1 cellular context compared by ENCODE assay signal in the genomic region with DNA sequence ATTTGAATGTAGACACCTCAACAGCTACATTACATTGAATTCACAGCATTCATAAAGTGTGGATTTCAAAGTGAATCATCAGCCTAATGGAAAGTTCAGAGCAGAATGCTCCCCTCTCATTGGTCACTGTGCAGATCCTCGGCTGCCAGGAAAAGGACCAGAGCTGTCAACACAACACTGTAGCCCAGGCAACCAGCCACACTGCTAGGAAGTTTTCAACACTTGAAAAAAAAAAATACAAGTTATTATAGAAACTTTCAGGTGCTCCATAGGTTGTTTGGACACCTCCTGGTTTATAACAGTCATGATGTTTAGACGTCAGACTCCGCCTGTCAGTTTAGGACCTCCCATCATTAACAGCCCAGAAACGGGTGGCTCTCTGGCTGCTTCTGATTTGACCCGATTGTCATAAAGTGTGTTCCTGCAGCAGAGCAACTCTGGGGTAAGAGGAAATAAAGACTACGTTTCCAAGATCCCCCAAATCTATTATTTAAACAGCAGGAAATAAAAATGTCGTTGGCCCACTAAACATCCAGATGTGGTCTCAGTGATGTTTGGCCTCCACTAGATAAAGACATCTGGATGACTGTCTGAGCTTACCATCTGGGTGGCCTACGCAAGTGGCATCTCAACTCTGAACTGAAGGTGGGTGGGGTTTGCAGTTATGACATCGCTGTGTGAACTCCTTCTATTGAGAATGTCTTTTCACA.
A peak's percentile ranks its signal among the peaks of the same experiment; 100 is the strongest.
TF ChIP-seq lines count a peak whose summit lies in the region.

No MANE protein-coding gene starts in this region.

TF ChIP-seq in K562, 482 proteins besides CTCF, POLR2A, EP300 and RAD21 (continued from another document and continues in another):
- TF ChIP-seq, protein P1, sequence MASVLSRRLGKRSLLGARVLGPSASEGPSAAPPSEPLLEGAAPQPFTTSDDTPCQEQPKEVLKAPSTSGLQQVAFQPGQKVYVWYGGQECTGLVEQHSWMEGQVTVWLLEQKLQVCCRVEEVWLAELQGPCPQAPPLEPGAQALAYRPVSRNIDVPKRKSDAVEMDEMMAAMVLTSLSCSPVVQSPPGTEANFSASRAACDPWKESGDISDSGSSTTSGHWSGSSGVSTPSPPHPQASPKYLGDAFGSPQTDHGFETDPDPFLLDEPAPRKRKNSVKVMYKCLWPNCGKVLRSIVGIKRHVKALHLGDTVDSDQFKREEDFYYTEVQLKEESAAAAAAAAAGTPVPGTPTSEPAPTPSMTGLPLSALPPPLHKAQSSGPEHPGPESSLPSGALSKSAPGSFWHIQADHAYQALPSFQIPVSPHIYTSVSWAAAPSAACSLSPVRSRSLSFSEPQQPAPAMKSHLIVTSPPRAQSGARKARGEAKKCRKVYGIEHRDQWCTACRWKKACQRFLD (CRISPR knock-in tag; IDR thresholded peaks at IDR 0.05), result peak; percentile 74
- peak; percentile 71 for TF ChIP-seq SMAD4 (CRISPR knock-in tag; conservative IDR thresholded peaks at IDR 0.05)
- TF ChIP-seq, protein P2, sequence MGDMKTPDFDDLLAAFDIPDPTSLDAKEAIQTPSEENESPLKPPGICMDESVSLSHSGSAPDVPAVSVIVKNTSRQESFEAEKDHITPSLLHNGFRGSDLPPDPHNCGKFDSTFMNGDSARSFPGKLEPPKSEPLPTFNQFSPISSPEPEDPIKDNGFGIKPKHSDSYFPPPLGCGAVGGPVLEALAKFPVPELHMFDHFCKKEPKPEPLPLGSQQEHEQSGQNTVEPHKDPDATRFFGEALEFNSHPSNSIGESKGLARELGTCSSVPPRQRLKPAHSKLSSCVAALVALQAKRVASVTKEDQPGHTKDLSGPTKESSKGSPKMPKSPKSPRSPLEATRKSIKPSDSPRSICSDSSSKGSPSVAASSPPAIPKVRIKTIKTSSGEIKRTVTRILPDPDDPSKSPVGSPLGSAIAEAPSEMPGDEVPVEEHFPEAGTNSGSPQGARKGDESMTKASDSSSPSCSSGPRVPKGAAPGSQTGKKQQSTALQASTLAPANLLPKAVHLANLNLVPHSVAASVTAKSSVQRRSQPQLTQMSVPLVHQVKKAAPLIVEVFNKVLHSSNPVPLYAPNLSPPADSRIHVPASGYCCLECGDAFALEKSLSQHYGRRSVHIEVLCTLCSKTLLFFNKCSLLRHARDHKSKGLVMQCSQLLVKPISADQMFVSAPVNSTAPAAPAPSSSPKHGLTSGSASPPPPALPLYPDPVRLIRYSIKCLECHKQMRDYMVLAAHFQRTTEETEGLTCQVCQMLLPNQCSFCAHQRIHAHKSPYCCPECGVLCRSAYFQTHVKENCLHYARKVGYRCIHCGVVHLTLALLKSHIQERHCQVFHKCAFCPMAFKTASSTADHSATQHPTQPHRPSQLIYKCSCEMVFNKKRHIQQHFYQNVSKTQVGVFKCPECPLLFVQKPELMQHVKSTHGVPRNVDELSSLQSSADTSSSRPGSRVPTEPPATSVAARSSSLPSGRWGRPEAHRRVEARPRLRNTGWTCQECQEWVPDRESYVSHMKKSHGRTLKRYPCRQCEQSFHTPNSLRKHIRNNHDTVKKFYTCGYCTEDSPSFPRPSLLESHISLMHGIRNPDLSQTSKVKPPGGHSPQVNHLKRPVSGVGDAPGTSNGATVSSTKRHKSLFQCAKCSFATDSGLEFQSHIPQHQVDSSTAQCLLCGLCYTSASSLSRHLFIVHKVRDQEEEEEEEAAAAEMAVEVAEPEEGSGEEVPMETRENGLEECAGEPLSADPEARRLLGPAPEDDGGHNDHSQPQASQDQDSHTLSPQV (IDR thresholded peaks at IDR 0.05), result peak; percentile 61; the same call in 1 of the 2 replicates
- peak; percentile 60 for TF ChIP-seq MEF2A (IDR thresholded peaks at IDR 0.05; ENCODE audit: control insufficient read depth, low read depth, low read length)
- no peak for TF ChIP-seq ZBTB26 (CRISPR knock-in tag; IDR thresholded peaks at IDR 0.05)
- peak; percentile 38; the same call in 1 of the 2 replicates for TF ChIP-seq ATF7 (IDR thresholded peaks at IDR 0.05)
- TF ChIP-seq, protein P3, sequence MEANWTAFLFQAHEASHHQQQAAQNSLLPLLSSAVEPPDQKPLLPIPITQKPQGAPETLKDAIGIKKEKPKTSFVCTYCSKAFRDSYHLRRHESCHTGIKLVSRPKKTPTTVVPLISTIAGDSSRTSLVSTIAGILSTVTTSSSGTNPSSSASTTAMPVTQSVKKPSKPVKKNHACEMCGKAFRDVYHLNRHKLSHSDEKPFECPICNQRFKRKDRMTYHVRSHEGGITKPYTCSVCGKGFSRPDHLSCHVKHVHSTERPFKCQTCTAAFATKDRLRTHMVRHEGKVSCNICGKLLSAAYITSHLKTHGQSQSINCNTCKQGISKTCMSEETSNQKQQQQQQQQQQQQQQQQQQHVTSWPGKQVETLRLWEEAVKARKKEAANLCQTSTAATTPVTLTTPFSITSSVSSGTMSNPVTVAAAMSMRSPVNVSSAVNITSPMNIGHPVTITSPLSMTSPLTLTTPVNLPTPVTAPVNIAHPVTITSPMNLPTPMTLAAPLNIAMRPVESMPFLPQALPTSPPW (CRISPR knock-in tag; IDR thresholded peaks at IDR 0.05), result peak; percentile 20; the same call in 1 of the 2 replicates
- TF ChIP-seq ZNF274 (IDR thresholded peaks at IDR 0.05; ENCODE audit: borderline replicate concordance, low read depth, low read length), result peak; percentile 56; the same call in 1 of the 2 replicates
- TF ChIP-seq BMI1 (IDR thresholded peaks at IDR 0.05; ENCODE audit: low read length), result peak; percentile 75; the same call in 1 of the 2 replicates
- TF ChIP-seq CREM (IDR thresholded peaks at IDR 0.05; ENCODE audit: low read depth), result peak; percentile 89
- TF ChIP-seq GTF2F1 (IDR thresholded peaks at IDR 0.05; ENCODE audit: low read depth, low read length), result no peak
- no peak for TF ChIP-seq BRF2 (IDR thresholded peaks at IDR 0.05; ENCODE audit: borderline replicate concordance, insufficient read depth, insufficient read length)
- peak; percentile 96 for TF ChIP-seq STAT5A (IDR thresholded peaks at IDR 0.05; ENCODE audit: borderline replicate concordance, low read length)
- TF ChIP-seq FOXM1 (IDR thresholded peaks at IDR 0.05; ENCODE audit: low read depth), result peak; percentile 78
- no peak for TF ChIP-seq FOXM1 (CRISPR knock-in tag; IDR thresholded peaks at IDR 0.05; ENCODE audit: low read depth)
- peak in 1 of 2 experiments; percentile 66; a peak in 2 of 4 replicates for TF ChIP-seq RCOR1 (IDR thresholded peaks at IDR 0.05; ENCODE audit: borderline replicate concordance in 1 of 2, low read depth in 2 of 2, low read length in 2 of 2)
- TF ChIP-seq CGGBP1 (CRISPR knock-in tag; IDR thresholded peaks at IDR 0.05), result no peak
- TF ChIP-seq ZBTB8A (IDR thresholded peaks at IDR 0.05; ENCODE audit: partially characterized antibody), result no peak
- TF ChIP-seq MCM7 (IDR thresholded peaks at IDR 0.05), result no peak
- peak; percentile 73 for TF ChIP-seq HDAC2 (IDR thresholded peaks at IDR 0.05)
- peak; percentile 32; the same call in 1 of the 2 replicates for TF ChIP-seq CHAMP1 (IDR thresholded peaks at IDR 0.05)
- TF ChIP-seq FOXK2 (conservative IDR thresholded peaks at IDR 0.05 in 1 of 2, IDR thresholded peaks at IDR 0.05 in 1 of 2; ENCODE audit: low read depth in 2 of 2), result 0 out of 4 replicates have a peak, but pooled peaks of 1 of the 2 experiments have one; percentile 42
- peak; percentile 99 for TF ChIP-seq CBFA2T3 (IDR thresholded peaks at IDR 0.05)
- peak in 1 of 2 experiments; percentile 9; a peak in 1 of 4 replicates for TF ChIP-seq NONO (IDR thresholded peaks at IDR 0.05; ENCODE audit: low read depth in 2 of 2, low read length in 1 of 2)
- TF ChIP-seq ZNF766 (CRISPR knock-in tag; conservative IDR thresholded peaks at IDR 0.05), result peak; percentile 64; the same call in 1 of the 2 replicates
- peak; percentile 74 for TF ChIP-seq MEIS2 (IDR thresholded peaks at IDR 0.05; ENCODE audit: partially characterized antibody)
- peak; percentile 68; the same call in 1 of the 2 replicates for TF ChIP-seq RNF2 (IDR thresholded peaks at IDR 0.05)
- TF ChIP-seq, protein P4, sequence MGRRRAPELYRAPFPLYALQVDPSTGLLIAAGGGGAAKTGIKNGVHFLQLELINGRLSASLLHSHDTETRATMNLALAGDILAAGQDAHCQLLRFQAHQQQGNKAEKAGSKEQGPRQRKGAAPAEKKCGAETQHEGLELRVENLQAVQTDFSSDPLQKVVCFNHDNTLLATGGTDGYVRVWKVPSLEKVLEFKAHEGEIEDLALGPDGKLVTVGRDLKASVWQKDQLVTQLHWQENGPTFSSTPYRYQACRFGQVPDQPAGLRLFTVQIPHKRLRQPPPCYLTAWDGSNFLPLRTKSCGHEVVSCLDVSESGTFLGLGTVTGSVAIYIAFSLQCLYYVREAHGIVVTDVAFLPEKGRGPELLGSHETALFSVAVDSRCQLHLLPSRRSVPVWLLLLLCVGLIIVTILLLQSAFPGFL (CRISPR knock-in tag; IDR thresholded peaks at IDR 0.05), result no peak
- TF ChIP-seq ZNF124 (CRISPR knock-in tag; IDR thresholded peaks at IDR 0.05), result no peak
- no peak for TF ChIP-seq HSF4 (CRISPR knock-in tag; IDR thresholded peaks at IDR 0.05; ENCODE audit: borderline replicate concordance)
- TF ChIP-seq ZNF280B (CRISPR knock-in tag; IDR thresholded peaks at IDR 0.05), result no peak
- peak; percentile 54; the same call in 1 of the 2 replicates for TF ChIP-seq GATAD2B (IDR thresholded peaks at IDR 0.05; ENCODE audit: borderline replicate concordance)
- TF ChIP-seq NR1H2 (CRISPR knock-in tag; IDR thresholded peaks at IDR 0.05), result no peak
- TF ChIP-seq, protein P5, sequence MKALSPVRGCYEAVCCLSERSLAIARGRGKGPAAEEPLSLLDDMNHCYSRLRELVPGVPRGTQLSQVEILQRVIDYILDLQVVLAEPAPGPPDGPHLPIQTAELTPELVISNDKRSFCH (CRISPR knock-in tag; IDR thresholded peaks at IDR 0.05), result no peak
- TF ChIP-seq, protein P5 (tag; IDR thresholded peaks at IDR 0.05), result 0 out of 2 replicates have a peak, but pooled peaks have one; percentile 23
- no peak for TF ChIP-seq JUNB (CRISPR knock-in tag; conservative IDR thresholded peaks at IDR 0.05)
- TF ChIP-seq ZNF24 (IDR thresholded peaks at IDR 0.05), result no peak
- TF ChIP-seq TAF9B (IDR thresholded peaks at IDR 0.05; ENCODE audit: partially characterized antibody), result peak; percentile 46
- peak; percentile 86 for TF ChIP-seq ZNF175 (CRISPR knock-in tag; IDR thresholded peaks at IDR 0.05; ENCODE audit: low read depth)
- TF ChIP-seq NRF1 (conservative IDR thresholded peaks at IDR 0.05 in 1 of 2, IDR thresholded peaks at IDR 0.05 in 1 of 2), result peak; percentile 69 to 74
- TF ChIP-seq CBFA2T2 (conservative IDR thresholded peaks at IDR 0.05), result peak; percentile 98
- no peak for TF ChIP-seq ZEB2 (IDR thresholded peaks at IDR 0.05)
- TF ChIP-seq TCF3 (CRISPR knock-in tag; IDR thresholded peaks at IDR 0.05), result peak; percentile 86
- peak; percentile 91 for TF ChIP-seq ARID1B (IDR thresholded peaks at IDR 0.05)
- no peak for TF ChIP-seq ZNF197 (CRISPR knock-in tag; IDR thresholded peaks at IDR 0.05; ENCODE audit: low read depth)
- TF ChIP-seq SIX5 (IDR thresholded peaks at IDR 0.05; ENCODE audit: borderline replicate concordance in 1 of 2, insufficient read depth in 1 of 2, low read depth in 1 of 2, low read length in 2 of 2), result no peak
- no peak for TF ChIP-seq PRPF4 (IDR thresholded peaks at IDR 0.05; ENCODE audit: insufficient read depth, low read depth, low read length, poor library complexity, severe bottlenecking)
- TF ChIP-seq PHB2 (IDR thresholded peaks at IDR 0.05; ENCODE audit: low read depth), result peak; percentile 72; the same call in 1 of the 2 replicates
